ENCODE assay signal across 15 cellular contexts in the genomic region with DNA sequence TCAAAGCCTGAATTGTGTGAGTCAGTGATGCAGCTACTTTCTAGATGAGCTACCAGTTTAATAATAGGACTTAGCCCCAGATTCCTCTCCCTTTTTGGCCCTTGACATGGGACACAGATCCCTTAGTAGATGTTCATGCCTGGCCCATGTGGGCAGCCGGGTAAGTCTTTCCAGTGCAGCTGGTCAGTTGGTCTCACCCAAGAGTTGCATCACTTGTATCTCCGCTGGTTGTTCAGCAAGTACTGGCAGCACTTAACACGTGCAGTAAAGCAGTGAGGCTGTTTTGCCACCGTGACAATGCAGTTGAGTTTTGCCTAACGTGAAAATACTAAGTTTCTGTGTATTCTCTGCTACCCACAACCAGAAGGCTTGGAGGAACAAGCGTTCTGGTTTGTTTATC. TPM values are rescaled to one million over a fixed set of nuclear protein-coding genes. Genes with fewer than 3 reads are reported as not detected.
DNase-seq lines count a peak whose midpoint lies in the region; ATAC-seq, FAIRE-seq and TF ChIP-seq lines count a peak whose summit lies in the region.
"Had no signal": no experiment of that assay in that cellular context is flagged by ENCODE, and none has a peak within 500 bp of the region (broad histone marks: within the 10 kb centered on the region; RNA-seq: fewer than 3 reads in every experiment).

No MANE protein-coding gene starts in this region.

- peaks cover 38% of the 10 kb centered on the region for H3K4me1 Mint-ChIP-seq in activated CD4-positive, alpha-beta T cell treated with anti-CD3 and anti-CD28 coated beads, Interleukin-2, amount 10 ng/mL, durations not matched to agents 7 days and 5 days
- H3K4me1 Mint-ChIP-seq in activated T-helper 17 cell treated with anti-CD3 and anti-CD28 coated beads, Interleukin-2, amount 50 U/mL, for 72 hours: peaks cover 38% of the 10 kb centered on the region

- H4K20me1 ChIP-seq in GM12878 (ENCODE audit: control insufficient read depth, insufficient read depth): peaks cover 2% of the 10 kb centered on the region; the same call in 1 of the 2 replicates

- H3K4me2 ChIP-seq in GM12878 (ENCODE audit: control insufficient read depth, insufficient read depth): peak overlapping the region; percentile 73
- H3K4me2 ChIP-seq: smooth muscle cell had no signal

- POLR2A ChIA-PET in GM12878 (lab: Charles Lee): interaction anchor here (0.8 to 2.0 kb wide), 5 partner anchors 9 to 20 kb away, joined by 3 to 8 read pairs (median 3); no protein-coding TSS in a partner anchor
- POLR2A ChIA-PET in activated CD4-positive, alpha-beta T cell treated with anti-CD3 and anti-CD28 coated beads, Interleukin-2, amount 10 ng/mL, durations not matched to agents 7 days and 5 days (lab: Charles Lee): no interaction called here

- DNase-seq in GM12878 (ENCODE audit: low read depth, low spot score) (no peak), NCI-H446 (lab: John Stamatoyannopoulos, UW) (no peak), putamen (ENCODE audit: low spot score) (no peak)
- DNase-seq in activated CD4-positive, alpha-beta T cell treated with anti-CD3 and anti-CD28 coated beads, Interleukin-2, amount 10 ng/mL, durations not matched to agents 7 days and 5 days: no peak
- DNase-seq: activated T-cell treated with anti-CD3 and anti-CD28 coated beads, Interleukin-2, amount 50 U/mL, for 72 hours; effector memory CD4-positive, alpha-beta T cell; kidney glomerular epithelial cell; NCI-H1436 treated with DMSO at 0.1 percent for 48 hours; nephron progenitor cell had no signal

- in situ Hi-C loops in GM12878 (cut with MboI): loop anchor here (25.0 kb wide), 1 partner anchor 2003 kb away; no protein-coding TSS in a partner anchor

- H3K9me3 ChIP-seq in GM12878 (replicated peaks; ENCODE audit: control insufficient read depth, insufficient read depth, low read length): peaks cover 9% of the 10 kb centered on the region; the same call in 2 of the 3 replicates

- BruUV-seq in GM12878 (replicated peaks; lab: Mats Ljungman, UMichigan): no TSS peak

- H3K36me3 Mint-ChIP-seq in activated CD4-positive, alpha-beta T cell treated with anti-CD3 and anti-CD28 coated beads, Interleukin-2, amount 10 ng/mL, durations not matched to agents 7 days and 5 days (ENCODE audit: low read depth): peaks cover 67% of the 10 kb centered on the region
- H3K36me3 Mint-ChIP-seq in activated T-helper 17 cell treated with anti-CD3 and anti-CD28 coated beads, Interleukin-2, amount 50 U/mL, for 72 hours (ENCODE audit: low read depth): peaks cover 70% of the 10 kb centered on the region

- TF ChIP-seq RAD21 in GM12878 (IDR thresholded peaks at IDR 0.05; ENCODE audit: insufficient read depth, low read depth, low read length): no peak

- RAD21 ChIA-PET in GM12878 (lab: Charles Lee; ENCODE audit: unreplicated experiment): interaction anchor here (0.9 to 1.5 kb wide), 2 partner anchors 20 to 35 kb away, joined by 3 to 10 read pairs; no protein-coding TSS in a partner anchor

- peaks cover 53% of the 10 kb centered on the region for H3K4me1 ChIP-seq in GM12878 (ENCODE audit: control insufficient read depth, insufficient read depth, low read length)

- intact Hi-C loops in GM12878 (cut with micrococcal nuclease; ENCODE audit: unreplicated experiment): loop anchor here (1.0 to 5.0 kb wide), 2 partner anchors 19 to 37 kb away; no protein-coding TSS in a partner anchor

- ATAC-seq in GM18498 (IDR thresholded peaks at IDR 0.05; ENCODE audit: unreplicated experiment): peak; percentile 38
- ATAC-seq in GM21390 (IDR thresholded peaks at IDR 0.05; ENCODE audit: unreplicated experiment): peak; percentile 33
- peak; percentile 9 for ATAC-seq in HG03025 (IDR thresholded peaks at IDR 0.05; ENCODE audit: low FRiP score, unreplicated experiment)
- ATAC-seq in GM12878: peak; percentile 50
- no peak for ATAC-seq in activated T-helper 17 cell treated with anti-CD3 and anti-CD28 coated beads, Interleukin-2, amount 50 U/mL, for 72 hours (replicated peaks)
- ATAC-seq: activated CD4-positive, CD25-positive, alpha-beta regulatory T cell treated with anti-CD3 and anti-CD28 coated beads, Interleukin-2, amount 50 U/mL, for 24 hours; activated T-cell treated with anti-CD3 and anti-CD28 coated beads, Interleukin-2, amount 50 U/mL, for 72 hours had no signal

- SMC1A ChIA-PET in GM12878 (lab: Charles Lee; ENCODE audit: uncharacterized antibody, unreplicated experiment): interaction anchor here (1.2 to 1.8 kb wide), 4 partner anchors 9 to 21 kb away, joined by 6 to 12 read pairs (median 8); no protein-coding TSS in a partner anchor

- WGBS in GM12878 (ENCODE audit: insufficient coverage, insufficient replicate concordance, low lambda C conversion rate, missing lambda C conversion rate): 16% methylated on average over 6 of the region's 6 CpGs

- no peak overlapping the region for H3K27ac Mint-ChIP-seq in activated CD4-positive, alpha-beta T cell treated with anti-CD3 and anti-CD28 coated beads, Interleukin-2, amount 10 ng/mL, durations not matched to agents 7 days and 5 days
- no peak overlapping the region for H3K27ac Mint-ChIP-seq in activated T-helper 17 cell treated with anti-CD3 and anti-CD28 coated beads, Interleukin-2, amount 50 U/mL, for 72 hours
- H3K27ac Mint-ChIP-seq: activated T-cell treated with anti-CD3 and anti-CD28 coated beads, Interleukin-2, amount 50 U/mL, for 72 hours had no signal

- H3K4me3 Mint-ChIP-seq in activated CD4-positive, alpha-beta T cell treated with anti-CD3 and anti-CD28 coated beads, Interleukin-2, amount 10 ng/mL, durations not matched to agents 7 days and 5 days: no peak overlapping the region
- no peak overlapping the region for H3K4me3 Mint-ChIP-seq in activated T-helper 17 cell treated with anti-CD3 and anti-CD28 coated beads, Interleukin-2, amount 50 U/mL, for 72 hours
- H3K4me3 Mint-ChIP-seq: activated T-cell treated with anti-CD3 and anti-CD28 coated beads, Interleukin-2, amount 50 U/mL, for 72 hours; nephron progenitor cell had no signal

- H3K27me3 Mint-ChIP-seq in activated CD4-positive, alpha-beta T cell treated with anti-CD3 and anti-CD28 coated beads, Interleukin-2, amount 10 ng/mL, durations not matched to agents 7 days and 5 days: no peaks in the 10 kb centered on the region
- H3K27me3 Mint-ChIP-seq in activated T-helper 17 cell treated with anti-CD3 and anti-CD28 coated beads, Interleukin-2, amount 50 U/mL, for 72 hours: no peaks in the 10 kb centered on the region

- peaks cover 6 to 24% of the 10 kb centered on the region in 2 experiments for H3K36me3 ChIP-seq in GM12878 (ENCODE audit: control insufficient read depth in 2 of 2, insufficient read depth in 2 of 2, low read length in 1 of 2)

- CTCF ChIA-PET in GM12878 (lab: Yijun Ruan, JAX): interaction anchor here (0.7 to 1.3 kb wide), 4 partner anchors 9 to 59 kb away, joined by 3 to 4 read pairs (median 3); no protein-coding TSS in a partner anchor
- CTCF ChIA-PET in activated CD4-positive, alpha-beta T cell treated with anti-CD3 and anti-CD28 coated beads, Interleukin-2, amount 10 ng/mL, durations not matched to agents 7 days and 5 days (lab: Charles Lee): interaction anchor here (0.7 to 0.9 kb wide), 2 partner anchors 12 to 18 kb away, joined by 3 read pairs; no protein-coding TSS in a partner anchor

- peaks cover 9% of the 10 kb centered on the region for H3K9me3 Mint-ChIP-seq in activated CD4-positive, alpha-beta T cell treated with anti-CD3 and anti-CD28 coated beads, Interleukin-2, amount 10 ng/mL, durations not matched to agents 7 days and 5 days
- no peaks in the 10 kb centered on the region for H3K9me3 Mint-ChIP-seq in activated T-helper 17 cell treated with anti-CD3 and anti-CD28 coated beads, Interleukin-2, amount 50 U/mL, for 72 hours

- H2AFZ ChIP-seq in GM12878 (ENCODE audit: control insufficient read depth, low read depth, low read length): no peak overlapping the region

- no peak for TF ChIP-seq POLR2A in GM12878 (IDR thresholded peaks at IDR 0.05; ENCODE audit: low read depth, low read length)

- no peak for TF ChIP-seq CTCF in GM12878 (IDR thresholded peaks at IDR 0.05 in 2 of 3, conservative IDR thresholded peaks at IDR 0.05 in 1 of 3; ENCODE audit: control insufficient read depth in 2 of 3, extremely low read depth in 1 of 3, insufficient read depth in 1 of 3, low read depth in 3 of 3, low read length in 3 of 3)

- TF ChIP-seq EP300 in GM12878 (IDR thresholded peaks at IDR 0.05; ENCODE audit: borderline replicate concordance in 1 of 2, control insufficient read depth in 1 of 2, low read depth in 2 of 2, low read length in 2 of 2): no peak

- H3K27ac ChIP-seq in GM12878 (ENCODE audit: control insufficient read depth, insufficient read depth): peak overlapping the region; percentile 66

- no peak for FAIRE-seq in GM12878 (lab: Jason Lieb, UNC)

- peak overlapping the region; percentile 11; the same call in 1 of the 2 replicates for H3K9ac ChIP-seq in GM12878 (ENCODE audit: control insufficient read depth, insufficient read depth, low read length)

- H3K27me3 ChIP-seq in GM12878 (replicated peaks in 1 of 2; ENCODE audit: control insufficient read depth in 2 of 2, insufficient read depth in 2 of 2, low read length in 1 of 2): no peaks in the 10 kb centered on the region

- H3K4me3 ChIP-seq in GM12878: peak overlapping the region; percentile 36; the same call in 1 of the 2 replicates
- H3K4me3 ChIP-seq: smooth muscle cell had no signal

- peaks cover 96% of the 10 kb centered on the region for H3K79me2 ChIP-seq in GM12878 (ENCODE audit: control insufficient read depth, insufficient read depth, low read length)

RNA-seq across cellular contexts. Expression of a gene that starts 50.1 kb away (rescaled TPM):
- 377 and 388 TPM in 2 replicates for total RNA-seq in GM12878 (2013; cell fraction: nucleolus; rRNA removed)
- total RNA-seq in GM12878 (2014; rRNA removed) (31.4 and 34.0 TPM in 2 replicates), GM12878 (2014; rRNA removed; fragmentation: Illumina TruSeq; extraction: Trizol) (31.8 and 36.0 TPM in 2 replicates), GM12878 (2021) (65.5 and 67.1 TPM in 2 replicates)
- 31.3 TPM for polyA plus RNA-seq in GM12878 (2011; ENCODE audit: low read depth)
- polyA plus RNA-seq in GM12878 (2011; rRNA removed) (35.8 and 48.2 TPM in 2 replicates), GM12878 (2014; fragmentation: Illumina TruSeq; extraction: Trizol) (36.2 and 45.5 TPM in 2 replicates), GM12878 (2014; fragmentation: Nextera tagmentation; extraction: Ambion mirVana) (1 to 10 TPM; 4.7 to 7.2 TPM), GM12878 (2014; rRNA removed) (36.8 and 40.2 TPM in 2 replicates), GM12878 (2016; fragmentation: Nextera tagmentation; extraction: Ambion mirVana) (10 to 100 TPM; 36.4 to 39.0 TPM)
- 29.9 and 38.0 TPM in 2 replicates for polyA plus RNA-seq in GM12878 (2011; cell fraction: cytosol; rRNA removed)
- polyA plus RNA-seq in GM12878 (2011; cell fraction: nucleus; rRNA removed): 207 and 232 TPM in 2 replicates
- 41.1 and 58.4 TPM in 2 replicates for polyA plus RNA-seq in GM12878 (2012)
- 78.9 TPM in 2 replicates for polyA minus RNA-seq in GM12878 (2011; rRNA and poly(A)+ RNA removed)
- 19.1 and 20.3 TPM in 2 replicates for polyA minus RNA-seq in GM12878 (2011; cell fraction: cytosol; rRNA and poly(A)+ RNA removed)
- 141 and 199 TPM in 2 replicates for polyA minus RNA-seq in GM12878 (2011; cell fraction: nucleus; rRNA and poly(A)+ RNA removed)
- 10 to 100 TPM; 64.5 to 72.2 TPM for total RNA-seq in activated CD4-positive, alpha-beta T cell treated with anti-CD3 and anti-CD28 coated beads, Interleukin-2, amount 10 ng/mL, durations not matched to agents 7 days and 5 days
- 100 to 1,000 TPM in 1 of 2 donors, 10 to 100 TPM in 1; 70.2 to 127 TPM for total RNA-seq in activated T-helper 17 cell treated with anti-CD3 and anti-CD28 coated beads, Interleukin-2, amount 50 U/mL, for 72 hours
